22 cellular contexts compared by ENCODE assay signal in the genomic region with DNA sequence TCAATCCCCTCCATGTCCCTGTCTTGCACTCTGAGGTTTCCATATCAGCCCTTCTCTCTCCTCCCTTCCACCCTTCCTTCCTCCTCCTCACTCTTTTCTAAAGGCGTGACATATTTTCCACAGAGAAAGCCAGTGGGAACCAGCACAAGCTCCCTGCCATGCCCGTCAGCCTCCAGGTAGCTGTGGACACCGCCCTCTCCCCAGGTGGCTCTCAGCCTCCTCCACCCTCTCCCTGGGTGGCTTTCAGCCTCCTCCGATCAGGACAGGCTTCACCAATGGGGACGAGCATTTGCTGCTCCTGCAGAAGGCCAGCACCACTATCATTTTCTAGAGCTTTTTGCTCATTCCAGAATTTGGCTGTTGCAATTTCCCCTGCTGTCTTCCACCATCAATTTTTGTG.
"Had no signal": no experiment of that assay in that cellular context is flagged by ENCODE, and none has a peak within 500 bp of the region (broad histone marks: within the 10 kb centered on the region; RNA-seq: fewer than 3 reads in every experiment).

No MANE protein-coding gene starts in this region.

- H3K4me3 Mint-ChIP-seq: naive thymus-derived CD4-positive, alpha-beta T cell; stimulated activated memory B cell treated with anti-CD40 and anti-IgM and Interleukin-4, amounts not matched to agents 10 μg/mL and 1 μg/mL and 100 μg/mL, for 72 hours; stimulated activated naive CD8-positive, alpha-beta T cell treated with anti-CD3 and anti-CD28 coated beads, Interleukin-15, Interleukin-2, amounts not matched to agents 100 ng/mL and 50 ng/mL, for 24 hours had no signal

- H3K27ac ChIP-seq: dorsolateral prefrontal cortex, gastrocnemius medialis, heart right ventricle, pancreas, testis, tibial nerve had no signal

- H3K4me1 Mint-ChIP-seq: stimulated activated memory B cell treated with anti-CD40 and anti-IgM and Interleukin-4, amounts not matched to agents 10 μg/mL and 1 μg/mL and 100 μg/mL, for 72 hours had no signal

- ATAC-seq: esophagus mucosa; gastrocnemius medialis; naive thymus-derived CD4-positive, alpha-beta T cell; stimulated activated memory B cell treated with anti-CD40 and anti-IgM and Interleukin-4, amounts not matched to agents 10 μg/mL and 1 μg/mL and 100 μg/mL, for 72 hours had no signal

- FAIRE-seq: endometrium, islet of Langerhans, pancreas had no signal

- H3K36me3 Mint-ChIP-seq: naive thymus-derived CD4-positive, alpha-beta T cell; stimulated activated memory B cell treated with anti-CD40 and anti-IgM and Interleukin-4, amounts not matched to agents 10 μg/mL and 1 μg/mL and 100 μg/mL, for 72 hours had no signal

- H3K4me1 ChIP-seq: gastrocnemius medialis had no signal

- DNase-seq: dorsolateral prefrontal cortex; effector CD8-positive, alpha-beta T cell; gastrocnemius medialis; heart right ventricle; hypothalamus; kidney glomerular epithelial cell; naive thymus-derived CD4-positive, alpha-beta T cell; nucleus accumbens; stimulated activated CD4-positive, alpha-beta T cell treated with anti-CD3 and anti-CD28 coated beads, Interleukin-15, amount 100 ng/mL, for 24 hours; stimulated activated CD4-positive, alpha-beta T cell treated with anti-CD3 and anti-CD28 coated beads, Interleukin-1b, Interleukin-23, amount 100 ng/mL, for 48 hours; stimulated activated CD4-positive, alpha-beta T cell treated with anti-CD3 and anti-CD28 coated beads, Interleukin-4, amount 100 ng/mL, for 24 hours had no signal

- H3K36me3 ChIP-seq: colonic mucosa, gastrocnemius medialis, heart right ventricle, pancreas, right lobe of liver, tibial nerve had no signal

- H3K27me3 ChIP-seq: colonic mucosa, gastrocnemius medialis, heart right ventricle, pancreas, right lobe of liver, testis, tibial nerve had no signal

- H3K4me3 ChIP-seq: colonic mucosa, dorsolateral prefrontal cortex, gastrocnemius medialis, heart right ventricle, pancreas, right lobe of liver, testis, tibial nerve had no signal

- H3K9me3 Mint-ChIP-seq: stimulated activated memory B cell treated with anti-CD40 and anti-IgM and Interleukin-4, amounts not matched to agents 10 μg/mL and 1 μg/mL and 100 μg/mL, for 72 hours; stimulated activated naive CD8-positive, alpha-beta T cell treated with anti-CD3 and anti-CD28 coated beads, Interleukin-15, Interleukin-2, amounts not matched to agents 100 ng/mL and 50 ng/mL, for 24 hours had no signal

- H3K9me3 ChIP-seq: colonic mucosa, gastrocnemius medialis, heart right ventricle, pancreas, right lobe of liver, testis, tibial nerve had no signal

- H3K27ac Mint-ChIP-seq: progenitor cell of endocrine pancreas; stimulated activated memory B cell treated with anti-CD40 and anti-IgM and Interleukin-4, amounts not matched to agents 10 μg/mL and 1 μg/mL and 100 μg/mL, for 72 hours; stimulated activated naive CD8-positive, alpha-beta T cell treated with anti-CD3 and anti-CD28 coated beads, Interleukin-15, Interleukin-2, amounts not matched to agents 100 ng/mL and 50 ng/mL, for 24 hours had no signal
